Comparison of ENCODE assay signal across 1 cellular context in genomic region chr9:86034863-86035734, GRCh38.
TF ChIP-seq lines count a peak whose summit lies in the region.

No MANE protein-coding gene starts in this region.

TF ChIP-seq in HCT116, 20 proteins besides CTCF, POLR2A, EP300 and RAD21 (continued from another document):
- TF ChIP-seq REST (IDR thresholded peaks at IDR 0.05; ENCODE audit: low read depth) (no peak), SIN3A (IDR thresholded peaks at IDR 0.05; ENCODE audit: low read depth) (no peak), FOSL1 (IDR thresholded peaks at IDR 0.05; ENCODE audit: low read depth) (no peak), EZH2phosphoT487 (IDR thresholded peaks at IDR 0.05; ENCODE audit: borderline replicate concordance) (no peak), MAX (IDR thresholded peaks at IDR 0.05) (no peak), POLR2AphosphoS5 (IDR thresholded peaks at IDR 0.05; ENCODE audit: low read depth, low read length) (no peak), EGR1 (IDR thresholded peaks at IDR 0.05; ENCODE audit: low read depth) (no peak), ZFX (IDR thresholded peaks at IDR 0.05) (no peak), SP1 (IDR thresholded peaks at IDR 0.05; ENCODE audit: low read depth) (no peak)
- TF ChIP-seq, protein P1, sequence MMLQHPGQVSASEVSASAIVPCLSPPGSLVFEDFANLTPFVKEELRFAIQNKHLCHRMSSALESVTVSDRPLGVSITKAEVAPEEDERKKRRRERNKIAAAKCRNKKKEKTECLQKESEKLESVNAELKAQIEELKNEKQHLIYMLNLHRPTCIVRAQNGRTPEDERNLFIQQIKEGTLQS (IDR thresholded peaks at IDR 0.05), result no peak
